14 cellular contexts compared by ENCODE assay signal in the genomic region with DNA sequence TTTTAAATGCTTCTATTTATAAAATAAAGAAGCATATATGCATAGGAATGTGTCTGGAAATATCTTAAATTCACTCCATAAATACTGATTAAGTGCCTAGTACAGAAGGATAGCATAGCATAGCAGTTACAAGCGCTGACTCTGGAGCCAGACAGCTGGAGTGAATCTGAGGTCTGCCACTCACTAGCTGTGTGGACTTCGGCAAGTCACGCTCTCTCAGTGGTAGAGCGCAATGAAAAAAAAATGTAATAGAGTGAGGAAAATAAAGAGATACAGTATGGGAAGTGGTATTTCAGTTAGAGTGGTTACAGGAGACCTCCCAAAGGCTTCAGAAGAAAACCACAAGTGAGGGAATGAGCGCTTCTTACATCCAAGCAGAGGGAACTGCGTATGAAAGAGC.
"Had no signal": no experiment of that assay in that cellular context is flagged by ENCODE, and none has a peak within 500 bp of the region (broad histone marks: within the 10 kb centered on the region; RNA-seq: fewer than 3 reads in every experiment).

No MANE protein-coding gene starts in this region.

- H3K36me3 ChIP-seq: heart left ventricle, left ventricle myocardium inferior, stomach, thoracic aorta had no signal

- H2AFZ ChIP-seq: parathyroid adenoma had no signal

- H3K27ac ChIP-seq: dorsolateral prefrontal cortex, heart left ventricle, left ventricle myocardium inferior, parathyroid adenoma, skin epidermis, stomach, thoracic aorta had no signal

- H3K9ac ChIP-seq: parathyroid adenoma had no signal

- H3K4me3 ChIP-seq: dorsolateral prefrontal cortex, heart left ventricle, left ventricle myocardium inferior, skin epidermis, stomach, thoracic aorta had no signal

- H3K27me3 ChIP-seq: dorsolateral prefrontal cortex, heart left ventricle, stomach had no signal

- ATAC-seq: activated CD8-positive, alpha-beta T cell treated with anti-CD3 and anti-CD28 coated beads, Interleukin-2, amount 10 ng/mL, durations not matched to agents 7 days and 5 days; activated naive CD8-positive, alpha-beta T cell treated with anti-CD3 and anti-CD28 coated beads, Interleukin-2, amount 50 U/mL, for 24 hours; esophagus mucosa; heart left ventricle had no signal

- DNase-seq: activated CD8-positive, alpha-beta T cell treated with anti-CD3 and anti-CD28 coated beads, Interleukin-2, amount 10 ng/mL, durations not matched to agents 7 days and 5 days; activated naive CD4-positive, alpha-beta T cell; activated naive CD8-positive, alpha-beta T cell treated with anti-CD3 and anti-CD28 coated beads, Interleukin-2, amount 50 U/mL, for 24 hours; dorsolateral prefrontal cortex; foreskin melanocyte; heart left ventricle; islet precursor cell; left ventricle myocardium inferior; stimulated activated CD4-positive, alpha-beta T cell treated with anti-CD3 and anti-CD28 coated beads, Interleukin-4, amount 100 ng/mL, for 4 hours; stomach had no signal

- H3K9me3 ChIP-seq: thoracic aorta had no signal

- H3K79me2 ChIP-seq: parathyroid adenoma had no signal

- H3K4me1 ChIP-seq: heart left ventricle, left ventricle myocardium inferior, parathyroid adenoma, stomach had no signal
